In genomic region chr15:40282144-40282869, GRCh38 we compare ENCODE assay signal across 8 cellular contexts. TPM values are rescaled to one million over a fixed set of nuclear protein-coding genes. Genes with fewer than 3 reads are reported as not detected.
DNase-seq lines count a peak whose midpoint lies in the region; ATAC-seq and TF ChIP-seq lines count a peak whose summit lies in the region.

No MANE protein-coding gene starts in this region.

- peaks cover 95% of the 10 kb centered on the region for H3K27me3 ChIP-seq in endodermal cell (ENCODE audit: control insufficient read depth, insufficient read depth, low read length, poor library complexity, severe bottlenecking)

- H3K4me3 Mint-ChIP-seq in endodermal cell: peak overlapping the region; percentile 36
- peak overlapping the region; percentile 65 for H3K4me3 Mint-ChIP-seq in type B pancreatic cell

- no peaks in the 10 kb centered on the region for H3K4me1 ChIP-seq in endodermal cell (ENCODE audit: control insufficient read depth, insufficient read depth, low read length)

- 1% methylated on average over 55 to 93 of the region's 93 CpGs for WGBS in endodermal cell (ENCODE audit: insufficient coverage in 1 of 2, insufficient read length in 1 of 2), 2 experiments

- no peaks in the 10 kb centered on the region for H3K36me3 ChIP-seq in endodermal cell (ENCODE audit: control insufficient read depth, insufficient read depth, low read length)

- TF ChIP-seq CTCF in endodermal cell (conservative IDR thresholded peaks at IDR 0.05) (peak; percentile 71), type B pancreatic cell (conservative IDR thresholded peaks at IDR 0.05) (peak; percentile 52)

- H3K9me3 ChIP-seq in endodermal cell (ENCODE audit: control insufficient read depth, low read length): no peaks in the 10 kb centered on the region

- H3K27ac Mint-ChIP-seq in endodermal cell (no peak overlapping the region), type B pancreatic cell (no peak overlapping the region)

- H3K27ac ChIP-seq in endodermal cell (ENCODE audit: low read depth, low read length): no peak overlapping the region

- H3K36me3 Mint-ChIP-seq in endodermal cell (ENCODE audit: low read depth): no peaks in the 10 kb centered on the region
- no peaks in the 10 kb centered on the region for H3K36me3 Mint-ChIP-seq in type B pancreatic cell

- H3K9me3 Mint-ChIP-seq in endodermal cell: no peaks in the 10 kb centered on the region
- no peaks in the 10 kb centered on the region for H3K9me3 Mint-ChIP-seq in type B pancreatic cell

- H3K4me1 Mint-ChIP-seq in endodermal cell: peaks cover 14% of the 10 kb centered on the region
- H3K4me1 Mint-ChIP-seq in type B pancreatic cell (ENCODE audit: unreplicated experiment): peaks cover 34% of the 10 kb centered on the region

- no peak for ATAC-seq in GM18861 (IDR thresholded peaks at IDR 0.05; ENCODE audit: unreplicated experiment)

- peaks cover 87% of the 10 kb centered on the region for H3K27me3 Mint-ChIP-seq in endodermal cell (ENCODE audit: insufficient read depth)
- peaks cover 59% of the 10 kb centered on the region for H3K27me3 Mint-ChIP-seq in type B pancreatic cell

- H3K4me3 ChIP-seq in endodermal cell (ENCODE audit: low read length): peak overlapping the region; percentile 45

- H3K9ac ChIP-seq in endodermal cell (ENCODE audit: extremely low read depth, low read length, poor library complexity, severe bottlenecking): no peak overlapping the region

- DNase-seq in NCI-H1417 (lab: John Stamatoyannopoulos, UW) (peak in 2 of 3 experiments; percentile 64 to 65), NCI-H1417 treated with DMSO at 0.1 percent for 48 hours (lab: John Stamatoyannopoulos, UW) (no peak), NCI-H146 (lab: John Stamatoyannopoulos, UW) (peak; percentile 61), endodermal cell (peak; percentile 87), myocyte (ENCODE audit: low read depth) (peak; percentile 21), type B pancreatic cell (ENCODE audit: extremely low spot score, unreplicated experiment) (no peak)
- DNase-seq in activated CD4-positive, alpha-beta T cell treated with anti-CD3 and anti-CD28 coated beads for 48 hours: peak; percentile 56

RNA-seq across cellular contexts. Expression of gene ANKRD63, which starts 0.6 kb away (rescaled TPM):
- total RNA-seq in endodermal cell: not detected
- polyA plus RNA-seq in endodermal cell (2013, experiment 1 of 2): 0.39 TPM
- polyA plus RNA-seq in endodermal cell (2013, experiment 2 of 2): 0.33 TPM
- total RNA-seq in myocyte: 0.42 TPM in 1 of 2 replicates, not detected in the other
- polyA plus RNA-seq in myocyte (2012): not detected
- total RNA-seq in type B pancreatic cell (ENCODE audit: low replicate concordance): 0.98 and 1.5 TPM in 2 replicates

RNA-seq across cellular contexts. Expression of gene PLCB2, which starts 25.4 kb away (rescaled TPM):
- total RNA-seq in endodermal cell (1 to 10 TPM; 4.4 to 5.3 TPM), myocyte (0.99 and 1.4 TPM in 2 replicates), type B pancreatic cell (ENCODE audit: low replicate concordance) (0.71 and 5.8 TPM in 2 replicates)
- polyA plus RNA-seq in endodermal cell (2013, experiment 1 of 2): 5.8 TPM
- 5.2 TPM for polyA plus RNA-seq in endodermal cell (2013, experiment 2 of 2)
- polyA plus RNA-seq in myocyte (2012): 0.35 TPM

RNA-seq across cellular contexts. Expression of gene INAFM2, which starts 41.2 kb away (rescaled TPM):
- 1 to 10 TPM; 4.6 to 8.6 TPM for total RNA-seq in endodermal cell
- polyA plus RNA-seq in endodermal cell (2013, experiment 1 of 2): 22.2 TPM
- polyA plus RNA-seq in endodermal cell (2013, experiment 2 of 2): 19.8 TPM
- total RNA-seq in myocyte: 40.5 and 73.3 TPM in 2 replicates
- 31.6 TPM for polyA plus RNA-seq in myocyte (2012)
- total RNA-seq in type B pancreatic cell (ENCODE audit: low replicate concordance): 12.3 and 23.6 TPM in 2 replicates

RNA-seq across cellular contexts. Expression of gene PAK6, which starts 43.4 kb away (rescaled TPM):
- 1 to 10 TPM; 7.7 to 9.1 TPM for total RNA-seq in endodermal cell
- 0.96 TPM for polyA plus RNA-seq in endodermal cell (2013, experiment 1 of 2)
- polyA plus RNA-seq in endodermal cell (2013, experiment 2 of 2): 0.29 TPM
- 0.21 and 0.48 TPM in 2 replicates for total RNA-seq in myocyte
- polyA plus RNA-seq in myocyte (2012): 0.16 TPM
- total RNA-seq in type B pancreatic cell (ENCODE audit: low replicate concordance): 7.8 and 21.2 TPM in 2 replicates

RNA-seq across cellular contexts. Expression of gene CCDC9B, which starts 58.4 kb away (rescaled TPM):
- under 1 TPM; 0.15 to 0.42 TPM for total RNA-seq in endodermal cell
- 0.57 TPM for polyA plus RNA-seq in endodermal cell (2013, experiment 1 of 2)
- 0.12 TPM for polyA plus RNA-seq in endodermal cell (2013, experiment 2 of 2)
- 30.1 and 41.6 TPM in 2 replicates for total RNA-seq in myocyte
- 123 TPM for polyA plus RNA-seq in myocyte (2012)
- 1.6 and 2.4 TPM in 2 replicates for total RNA-seq in type B pancreatic cell (ENCODE audit: low replicate concordance)

Comparison
In these comparisons a context has a peak if more than half of its experiments do, and no peak if none do; other contexts are left out.
1. DNase-seq: peak in NCI-H1417 (2 of 3), NCI-H146 (single experiment), activated CD4-positive, alpha-beta T cell treated with anti-CD3 and anti-CD28 coated beads for 48 hours (single experiment), endodermal cell (single experiment) and myocyte (single experiment); none in NCI-H1417 treated with DMSO at 0.1 percent for 48 hours (single experiment) and type B pancreatic cell (single experiment).